9 cellular contexts compared by ENCODE assay signal in the genomic region with DNA sequence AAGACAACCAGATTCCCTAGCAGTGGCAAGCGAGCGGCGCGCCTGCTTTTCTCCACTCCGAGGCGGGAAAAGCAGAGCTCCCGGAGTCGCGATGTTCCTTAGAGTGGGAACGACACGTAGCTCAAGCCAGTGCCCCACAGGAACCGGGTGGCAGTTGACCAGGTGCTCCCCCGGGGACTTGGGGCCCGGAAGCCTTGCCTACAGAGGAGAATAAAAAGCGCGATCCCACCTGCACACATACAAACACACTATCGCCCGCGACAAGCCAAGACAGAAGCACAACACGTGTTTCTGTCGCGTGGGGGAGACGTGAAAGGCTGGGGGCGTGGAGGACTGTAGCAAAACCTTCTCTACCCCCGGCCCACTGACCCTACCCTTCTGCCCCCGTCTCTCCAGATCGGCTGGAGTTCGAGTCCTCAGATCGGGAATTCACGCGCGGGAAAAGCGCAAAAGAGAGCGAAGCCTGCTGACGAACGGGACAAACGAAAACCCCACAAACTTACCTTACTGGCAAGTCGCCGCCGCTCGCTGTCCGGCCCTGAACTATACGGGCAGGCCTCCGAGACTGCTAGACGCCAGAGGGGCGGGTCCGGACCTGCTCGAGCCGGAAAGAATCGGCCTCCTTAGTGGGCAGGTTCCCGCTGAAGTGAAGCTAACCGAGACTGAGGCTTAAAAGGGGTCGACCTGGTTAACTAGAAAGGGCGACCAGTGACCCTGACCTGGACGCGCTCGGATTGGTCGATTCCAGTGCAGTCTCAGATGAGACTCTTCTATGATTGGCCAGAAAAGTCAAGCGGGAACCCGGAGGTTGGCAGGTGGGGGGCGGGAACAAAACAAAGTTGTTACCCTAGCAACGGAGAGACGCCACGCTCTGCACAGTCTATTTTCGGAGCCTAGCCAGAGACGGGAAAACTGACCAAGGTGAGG. TPM values are rescaled to one million over a fixed set of nuclear protein-coding genes. Genes with fewer than 3 reads are reported as not detected.
A peak's percentile ranks its signal among the peaks of the same experiment; 100 is the strongest.
DNase-seq lines count a peak whose midpoint lies in the region; ATAC-seq and TF ChIP-seq lines count a peak whose summit lies in the region.
"Had no signal": no experiment of that assay in that cellular context is flagged by ENCODE, and none has a peak within 500 bp of the region (broad histone marks: within the 10 kb centered on the region; RNA-seq: fewer than 3 reads in every experiment).

A gene (plus strand): TSS at position 842 of the 927 bp plus-strand sequence. CDS start 6,265 bp downstream, outside the sequence.
A gene with protein sequence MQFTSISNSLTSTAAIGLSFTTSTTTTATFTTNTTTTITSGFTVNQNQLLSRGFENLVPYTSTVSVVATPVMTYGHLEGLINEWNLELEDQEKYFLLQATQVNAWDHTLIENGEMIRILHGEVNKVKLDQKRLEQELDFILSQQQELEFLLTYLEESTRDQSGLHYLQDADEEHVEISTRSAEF (minus strand): TSS at position 664 of the 927 bp plus-strand sequence. CDS start 31,287 bp downstream, outside the sequence.

- WGBS in thymus = under 1% methylated on average over 66 of the region's 66 CpGs

- intact Hi-C loops in OCI-LY7 (cut with micrococcal nuclease; ENCODE audit: unreplicated experiment) = loop anchor here (5.0 to 10.0 kb wide), 3 partner anchors 89 to 419 kb away; a partner anchor contains a TSS

- peak within 1 kb of the TSS; percentile 89 for H2AFZ ChIP-seq in OCI-LY7 (ENCODE audit: low read length)

- H3K27ac ChIP-seq in C4-2B (peak within 1 kb of the TSS; percentile 63), OCI-LY7 (ENCODE audit: low read depth, low read length, poor library complexity, severe bottlenecking) (peak within 1 kb of the TSS; percentile 62), foreskin keratinocyte (peak within 1 kb of the TSS; percentile 40), thymus (ENCODE audit: low read depth) (no peak within 1 kb of the TSS)

- DNase-seq in GM20000 (ENCODE audit: low spot score) (peak; percentile 71), HPDE6-E6E7 (ENCODE audit: extremely low spot score) (peak; percentile 52), OCI-LY7 (ENCODE audit: low spot score) (peak; percentile 86), foreskin keratinocyte (peak; percentile 20 to 48), occipital lobe (lab: John Stamatoyannopoulos, UW) (peak; percentile 1)
- DNase-seq in activated T-helper 9 cell treated with anti-CD3 and anti-CD28 coated beads, Interleukin-2, amount 50 U/mL, for 16 hours (ENCODE audit: low read depth) = peak; percentile 42

- TF ChIP-seq CTCF in C4-2B (conservative IDR thresholded peaks at IDR 0.05) = no peak
- TF ChIP-seq CTCF in GM20000 (IDR thresholded peaks at IDR 0.05; ENCODE audit: extremely low read depth, missing control alignments) = no peak
- no peak for TF ChIP-seq CTCF in OCI-LY7 (conservative IDR thresholded peaks at IDR 0.05; ENCODE audit: low read length)
- no peak for TF ChIP-seq CTCF in foreskin keratinocyte (conservative IDR thresholded peaks at IDR 0.05)

- POLR2A ChIA-PET in OCI-LY7 (lab: Charles Lee) = interaction anchor here (0.5 to 1.0 kb wide), 3 partner anchors 239 to 422 kb away, joined by 3 read pairs; a partner anchor contains a TSS

- H3K36me3 ChIP-seq in OCI-LY7 (ENCODE audit: insufficient read depth, low read length) = no peaks in the 10 kb centered on the region
- no peaks in the 10 kb centered on the region for H3K36me3 ChIP-seq in thymus (ENCODE audit: control insufficient read depth, insufficient read depth)

- ATAC-seq in foreskin keratinocyte = peak; percentile 94

- peak within 1 kb of the TSS; percentile 79 for H3K4me2 ChIP-seq in OCI-LY7 (ENCODE audit: low read length)

- H4K20me1 ChIP-seq in OCI-LY7 (ENCODE audit: insufficient read depth, low read length) = no peaks in the 10 kb centered on the region

- H3K4me3 ChIP-seq in OCI-LY7 (ENCODE audit: low read depth, low read length, poor library complexity, severe bottlenecking) = peak within 1 kb of the TSS; percentile 86
- H3K4me3 ChIP-seq in thymus (ENCODE audit: low read length) = peak within 1 kb of the TSS; percentile 49

- H3K4me1 ChIP-seq in OCI-LY7 (ENCODE audit: insufficient read depth, low read length, poor library complexity, severe bottlenecking) (no peaks in the 10 kb centered on the region), foreskin keratinocyte (no peaks in the 10 kb centered on the region), thymus (ENCODE audit: control insufficient read depth, insufficient read depth, low read length) (no peaks in the 10 kb centered on the region)

- no peaks in the 10 kb centered on the region for H3K9me2 ChIP-seq in OCI-LY7 (ENCODE audit: insufficient read depth, low read length)

- CTCF ChIA-PET in OCI-LY7 (lab: Charles Lee; ENCODE audit: unreplicated experiment) = no interaction called here

- H3K79me2 ChIP-seq in OCI-LY7 (ENCODE audit: insufficient read depth, low read depth, low read length) = no peaks in the 10 kb centered on the region

- no peaks in the 10 kb centered on the region for H3K9me3 ChIP-seq in OCI-LY7 (ENCODE audit: low read length)
- H3K9me3 ChIP-seq in thymus (ENCODE audit: control insufficient read depth) = no peaks in the 10 kb centered on the region

- no peaks in the 10 kb centered on the region for H3K27me3 ChIP-seq in foreskin keratinocyte
- no peaks in the 10 kb centered on the region for H3K27me3 ChIP-seq in thymus (ENCODE audit: control insufficient read depth, insufficient read depth)

- no TSS peak for BruUV-seq in OCI-LY7 (replicated peaks; lab: Mats Ljungman, UMichigan)

RNA-seq across cellular contexts. Expression of the first gene that starts in this region (rescaled TPM):
- not detected in 2 replicates for total RNA-seq in OCI-LY7 (2014; rRNA removed; shearing (Covaris generic))
- not detected in 2 replicates for total RNA-seq in OCI-LY7 (2022)
- not detected in 2 replicates for total RNA-seq in foreskin keratinocyte
- polyA plus RNA-seq in foreskin keratinocyte = not detected in 2 replicates
- total RNA-seq in occipital lobe = not detected
- 0.09 TPM for polyA plus RNA-seq in thymus
- total RNA-seq: HT1080 had no signal

RNA-seq across cellular contexts. Expression of the second gene that starts in this region (rescaled TPM):
- total RNA-seq in OCI-LY7 (2014; rRNA removed; shearing (Covaris generic)) = 23.4 and 37.6 TPM in 2 replicates
- total RNA-seq in OCI-LY7 (2022) (10.6 and 12.4 TPM in 2 replicates), foreskin keratinocyte (2.9 and 4.3 TPM in 2 replicates), occipital lobe (0.16 TPM)
- polyA plus RNA-seq in foreskin keratinocyte (1.6 and 2.0 TPM in 2 replicates), thymus (3.0 TPM)
- total RNA-seq: HT1080 had no signal

Comparison
In these comparisons a context has a peak if more than half of its experiments do, and no peak if none do; other contexts are left out.
1. Peak in DNase-seq in occipital lobe; RNA of the genes that start here not detected or under 1 TPM.
2. DNase-seq: peak in every context shown above with its lines; median percentile 86 in OCI-LY7; 71 in GM20000; 52 in HPDE6-E6E7; 42 in activated T-helper 9 cell treated with anti-CD3 and anti-CD28 coated beads, Interleukin-2, amount 50 U/mL, for 16 hours; 34 in foreskin keratinocyte; 1 in occipital lobe.